ENCODE assay signal across 8 cellular contexts in genomic region chr17:77363821-77364361, GRCh38.
DNase-seq lines count a peak whose midpoint lies in the region; ATAC-seq, FAIRE-seq and TF ChIP-seq lines count a peak whose summit lies in the region.

No MANE protein-coding gene starts in this region.

- H3K9me3 ChIP-seq in WERI-Rb-1 (ENCODE audit: severe bottlenecking) (no peaks in the 10 kb centered on the region), gastrocnemius medialis (no peaks in the 10 kb centered on the region)
- H3K9me3 ChIP-seq in effector memory CD4-positive, alpha-beta T cell (ENCODE audit: control insufficient read depth, low read length), result no peaks in the 10 kb centered on the region

- in situ Hi-C loops in gastrocnemius medialis (cut with MboI; ENCODE audit: low sequenced_read_pairs in 4 of 4), result no loop called here

- DNase-seq in Daoy (ENCODE audit: low read depth) (peak; percentile 67), WERI-Rb-1 (peak; percentile 9), fibroblast of villous mesenchyme (ENCODE audit: low read depth) (peak; percentile 74), gastrocnemius medialis (no peak), HTR-8/SVneo (ENCODE audit: insufficient read length, low spot score) (no peak)
- DNase-seq in effector memory CD4-positive, alpha-beta T cell, result no peak

- H3K4me1 ChIP-seq in gastrocnemius medialis, result peaks cover 34 to 48% of the 10 kb centered on the region in 2 donors
- peaks cover 27% of the 10 kb centered on the region for H3K4me1 ChIP-seq in effector memory CD4-positive, alpha-beta T cell (ENCODE audit: control insufficient read depth, insufficient read depth, low read length, poor library complexity, severe bottlenecking)

- H3K27me3 ChIP-seq in WERI-Rb-1 (ENCODE audit: insufficient read depth, low read depth, severe bottlenecking) (no peaks in the 10 kb centered on the region), gastrocnemius medialis (no peaks in the 10 kb centered on the region)
- H3K27me3 ChIP-seq in effector memory CD4-positive, alpha-beta T cell (replicated peaks; ENCODE audit: control insufficient read depth, insufficient read depth, low read length, poor library complexity, severe bottlenecking), result no peaks in the 10 kb centered on the region

- intact Hi-C loops in gastrocnemius medialis (cut with DNase I; ENCODE audit: low total_unique reads), result no loop called here

- no peak for FAIRE-seq in HTR-8/SVneo (lab: Jason Lieb, UNC)

- ATAC-seq in gastrocnemius medialis (no peak), HG02938 (IDR thresholded peaks at IDR 0.05; ENCODE audit: unreplicated experiment) (no peak), GM21367 (IDR thresholded peaks at IDR 0.05; ENCODE audit: unreplicated experiment) (no peak)

- H3K4me3 ChIP-seq in WERI-Rb-1 (ENCODE audit: low read depth, low read length) (no peak overlapping the region), fibroblast of villous mesenchyme (ENCODE audit: low read depth, low read length) (no peak overlapping the region), gastrocnemius medialis (no peak overlapping the region)
- no peak overlapping the region for H3K4me3 ChIP-seq in effector memory CD4-positive, alpha-beta T cell (ENCODE audit: insufficient read depth, low read depth, low read length, poor library complexity, severe bottlenecking)

- no peak for TF ChIP-seq POLR2A in gastrocnemius medialis (IDR thresholded peaks at IDR 0.05)

- TF ChIP-seq CTCF in WERI-Rb-1 (IDR thresholded peaks at IDR 0.05; ENCODE audit: low read depth, low read length) (no peak), fibroblast of villous mesenchyme (IDR thresholded peaks at IDR 0.05; ENCODE audit: insufficient read depth, low read depth, low read length) (no peak), gastrocnemius medialis (IDR thresholded peaks at IDR 0.05 in 4 of 5, conservative IDR thresholded peaks at IDR 0.05 in 1 of 5) (no peak)

- H3K36me3 ChIP-seq in WERI-Rb-1 (peaks cover 38% of the 10 kb centered on the region), gastrocnemius medialis (no peaks in the 10 kb centered on the region)
- H3K36me3 ChIP-seq in effector memory CD4-positive, alpha-beta T cell (ENCODE audit: control insufficient read depth, insufficient read depth, low read length), result no peaks in the 10 kb centered on the region

- no peak overlapping the region for H3K27ac ChIP-seq in WERI-Rb-1
- peak overlapping the region; percentile 10 to 98 (median 88) for H3K27ac ChIP-seq in gastrocnemius medialis
- no peak overlapping the region for H3K27ac ChIP-seq in effector memory CD4-positive, alpha-beta T cell (ENCODE audit: insufficient read depth, low read length, poor library complexity, severe bottlenecking)

Comparison
In these comparisons a context has a peak if more than half of its experiments do, and no peak if none do; other contexts are left out.
1. DNase-seq: peak in Daoy (single experiment), WERI-Rb-1 (single experiment) and fibroblast of villous mesenchyme (single experiment); none in gastrocnemius medialis (0 of 2), effector memory CD4-positive, alpha-beta T cell (0 of 3) and HTR-8/SVneo (single experiment).
2. H3K27ac ChIP-seq: peak in gastrocnemius medialis (4 of 4); none in WERI-Rb-1 (single experiment) and effector memory CD4-positive, alpha-beta T cell (single experiment).